1 cellular context compared by ENCODE assay signal in the genomic region with DNA sequence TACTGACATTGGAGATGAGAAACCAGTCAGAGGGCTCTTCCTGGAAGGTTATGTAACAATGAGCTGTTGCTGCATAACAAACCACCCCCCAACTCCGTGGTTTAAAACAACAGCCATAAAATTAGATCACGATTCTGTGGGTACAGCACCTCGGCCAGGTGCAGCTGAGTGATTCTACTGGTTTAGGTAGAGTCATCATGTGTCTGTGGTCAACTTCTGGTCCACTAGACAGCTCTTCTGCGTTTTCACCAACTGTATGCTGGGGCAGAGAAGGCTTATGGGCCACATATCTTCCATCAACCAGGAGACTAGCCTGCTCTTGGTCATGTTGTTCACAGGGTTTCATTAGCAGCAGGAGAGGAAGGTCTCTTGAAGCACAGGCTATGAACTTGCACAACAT.
TF ChIP-seq lines count a peak whose summit lies in the region.

No MANE protein-coding gene starts in this region.

TF ChIP-seq in H1, 55 proteins besides CTCF, POLR2A, EP300 and RAD21:
- TF ChIP-seq NANOG (IDR thresholded peaks at IDR 0.05; ENCODE audit: insufficient read depth, low read depth, low read length, poor library complexity, severe bottlenecking) (no peak), GTF2F1 (IDR thresholded peaks at IDR 0.05; ENCODE audit: borderline replicate concordance, low read depth, low read length) (no peak), JUN (IDR thresholded peaks at IDR 0.05; ENCODE audit: low read depth, low read length) (no peak), CTBP2 (IDR thresholded peaks at IDR 0.05; ENCODE audit: borderline replicate concordance, insufficient read depth, insufficient read length, low read length) (no peak), SUZ12 (IDR thresholded peaks at IDR 0.05; ENCODE audit: low read length) (no peak), FOSL1 (IDR thresholded peaks at IDR 0.05; ENCODE audit: insufficient read depth, low read depth, low read length) (no peak), TCF12 (IDR thresholded peaks at IDR 0.05; ENCODE audit: low read depth, low read length) (no peak), RXRA (IDR thresholded peaks at IDR 0.05; ENCODE audit: insufficient read depth, low read depth, low read length) (no peak), SIN3A (conservative IDR thresholded peaks at IDR 0.05 in 1 of 2, IDR thresholded peaks at IDR 0.05 in 1 of 2; ENCODE audit: low read depth in 1 of 2, low read length in 2 of 2) (no peak), JUND (IDR thresholded peaks at IDR 0.05; ENCODE audit: low read length) (no peak), CREB1 (IDR thresholded peaks at IDR 0.05) (no peak), POU5F1 (IDR thresholded peaks at IDR 0.05; ENCODE audit: low read depth, low read length) (no peak), POLR2AphosphoS5 (IDR thresholded peaks at IDR 0.05; ENCODE audit: low read depth, low read length) (no peak), KDM4A (IDR thresholded peaks at IDR 0.05; ENCODE audit: low read depth, low read length, severe bottlenecking) (no peak), BCL11A (IDR thresholded peaks at IDR 0.05; ENCODE audit: low read depth in 2 of 2, low read length in 2 of 2) (no peak), SIX5 (IDR thresholded peaks at IDR 0.05; ENCODE audit: low read depth, low read length) (no peak), ZNF274 (IDR thresholded peaks at IDR 0.05; ENCODE audit: borderline replicate concordance, extremely low read depth, low read length) (no peak)
- TF ChIP-seq, protein P1, sequence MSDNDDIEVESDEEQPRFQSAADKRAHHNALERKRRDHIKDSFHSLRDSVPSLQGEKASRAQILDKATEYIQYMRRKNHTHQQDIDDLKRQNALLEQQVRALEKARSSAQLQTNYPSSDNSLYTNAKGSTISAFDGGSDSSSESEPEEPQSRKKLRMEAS (IDR thresholded peaks at IDR 0.05) = no peak
